In the genomic region with DNA sequence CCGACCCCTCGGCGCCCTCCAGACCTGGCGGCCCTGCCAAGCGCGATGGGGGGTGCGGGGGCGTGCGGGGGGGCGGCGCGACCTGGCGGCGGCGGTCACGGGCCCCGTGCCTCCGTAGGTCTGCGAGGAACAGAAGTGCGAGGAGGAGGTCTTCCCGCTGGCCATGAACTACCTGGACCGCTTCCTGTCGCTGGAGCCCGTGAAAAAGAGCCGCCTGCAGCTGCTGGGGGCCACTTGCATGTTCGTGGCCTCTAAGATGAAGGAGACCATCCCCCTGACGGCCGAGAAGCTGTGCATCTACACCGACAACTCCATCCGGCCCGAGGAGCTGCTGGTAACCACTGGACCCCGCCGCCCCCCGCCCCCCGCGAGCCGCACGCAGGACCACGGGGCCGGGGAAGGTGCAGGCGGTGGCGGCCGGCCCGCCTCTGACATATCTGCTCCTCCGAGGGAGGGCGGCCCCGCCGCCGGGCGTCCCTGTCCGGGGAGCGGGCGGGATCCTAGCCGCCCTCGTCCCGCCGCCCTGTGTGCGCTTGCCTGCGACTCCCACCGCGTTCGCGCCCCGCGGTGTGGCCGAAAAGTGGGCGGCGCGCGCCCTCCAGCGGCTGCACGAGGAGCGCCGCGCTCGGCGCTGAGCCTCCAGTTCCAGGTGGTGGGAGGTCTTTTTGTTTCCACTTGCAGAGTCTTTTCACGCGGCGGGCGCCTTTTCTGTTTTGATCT, we compare ENCODE assay signal across 8 cellular contexts. TPM values are rescaled to one million over a fixed set of nuclear protein-coding genes. Genes with fewer than 3 reads are reported as not detected.
DNase-seq lines count a peak whose midpoint lies in the region; ATAC-seq and TF ChIP-seq lines count a peak whose summit lies in the region.

No MANE protein-coding gene starts in this region.

- peak overlapping the region; percentile 62 to 63 for H3K9ac ChIP-seq in colonic mucosa (ENCODE audit: low read depth in 2 of 2, low read length in 2 of 2)

- peaks cover 11% of the 10 kb centered on the region for H3K4me1 ChIP-seq in HAP-1
- peaks cover 29% of the 10 kb centered on the region for H3K4me1 ChIP-seq in colonic mucosa
- H3K4me1 ChIP-seq in left lung = peaks cover 25 to 68% of the 10 kb centered on the region in 2 donors

- H3K27ac ChIP-seq in colonic mucosa (peak overlapping the region; percentile 73), left lung (peak overlapping the region; percentile 66 to 82)

- ATAC-seq in left lung (peak; percentile 66), HG03025 (IDR thresholded peaks at IDR 0.05; ENCODE audit: low FRiP score, unreplicated experiment) (no peak)

- H3K4me3 ChIP-seq in HAP-1 (peak overlapping the region; percentile 34), colonic mucosa (peak overlapping the region; percentile 86), left lung (peak overlapping the region; percentile 51 to 78)

- H3K36me3 ChIP-seq in HAP-1 (replicated peaks) = no peaks in the 10 kb centered on the region
- no peaks in the 10 kb centered on the region for H3K36me3 ChIP-seq in colonic mucosa
- H3K36me3 ChIP-seq in left lung = peaks cover 0 to 15% of the 10 kb centered on the region in 2 donors

- H3K9me3 ChIP-seq in HAP-1 (no peaks in the 10 kb centered on the region), colonic mucosa (no peaks in the 10 kb centered on the region), left lung (no peaks in the 10 kb centered on the region)

- DNase-seq in DMS114 treated with DMSO at 0.1 percent for 48 hours (lab: John Stamatoyannopoulos, UW; ENCODE audit: unreplicated experiment) = peak; percentile 99
- peak; percentile 75 to 85 for DNase-seq in HAP-1 (ENCODE audit: low spot score in 2 of 2)
- peak; percentile 67 for DNase-seq in NCI-H2227 treated with DMSO at 0.1 percent for 48 hours (lab: John Stamatoyannopoulos, UW)
- peak; percentile 77 to 78 for DNase-seq in activated CD4-positive, alpha-beta T cell treated with anti-CD3 and anti-CD28 coated beads for 4 hours
- DNase-seq in colonic mucosa = peak; percentile 79
- peak; percentile 72 to 95 for DNase-seq in left lung
- peak; percentile 74 for DNase-seq in stimulated activated CD4-positive, alpha-beta T cell treated with anti-CD3 and anti-CD28 coated beads, Interleukin-1b, Interleukin-23, amount 100 ng/mL, for 48 hours

- intact Hi-C loops in colonic mucosa (cut with DNase I) (loop anchor here (2.0 to 5.0 kb wide), 3 partner anchors 201 to 542 kb away; a partner anchor contains a TSS), left lung (cut with DNase I) (loop anchor here (5.0 to 10.0 kb wide), 3 partner anchors 348 to 541 kb away; a partner anchor contains a TSS)

- peak; percentile 94 for TF ChIP-seq CTCF in colonic mucosa (IDR thresholded peaks at IDR 0.05)
- TF ChIP-seq CTCF in left lung (IDR thresholded peaks at IDR 0.05) = peak; percentile 81 to 94

- in situ Hi-C loops in HAP-1 (cut with MboI; ENCODE audit: low sequenced_read_pairs) = loop anchor here (5.0 kb wide), 1 partner anchor 536 kb away; no protein-coding TSS in a partner anchor

- H3K27me3 ChIP-seq in HAP-1 (ENCODE audit: low read depth) (peaks cover 48% of the 10 kb centered on the region), colonic mucosa (peaks cover 17% of the 10 kb centered on the region), left lung (peaks cover 8 to 66% of the 10 kb centered on the region in 2 donors)

RNA-seq across cellular contexts. Expression of a gene that starts 2.1 kb away (rescaled TPM):
- total RNA-seq in colonic mucosa (10 to 100 TPM; 59.7 to 94.6 TPM), left lung (100 to 1,000 TPM; 243 to 581 TPM)

RNA-seq across cellular contexts. Expression of a gene that starts 32.1 kb away (rescaled TPM):
- total RNA-seq in colonic mucosa (10 to 100 TPM; 11.3 to 20.0 TPM), left lung (10 to 100 TPM; 18.0 to 21.6 TPM)

Comparison
In these comparisons a context has a peak if more than half of its experiments do, and no peak if none do; other contexts are left out.
1. H3K4me3 ChIP-seq: peak in every context shown above with its lines; median percentile 86 in colonic mucosa; 64 in left lung; 34 in HAP-1.